Comparison of ENCODE assay signal across 20 cellular contexts in genomic region chr2:238006500-238006899, GRCh38.
"Had no signal": no experiment of that assay in that cellular context is flagged by ENCODE, and none has a peak within 500 bp of the region (broad histone marks: within the 10 kb centered on the region; RNA-seq: fewer than 3 reads in every experiment).

No MANE protein-coding gene starts in this region.

- H3K27me3 Mint-ChIP-seq: activated CD4-positive, alpha-beta memory T cell treated with anti-CD3 and anti-CD28 coated beads, Interleukin-2, amount 10 ng/mL, durations not matched to agents 7 days and 5 days; activated naive CD4-positive, alpha-beta T cell treated with anti-CD3 and anti-CD28 coated beads, Interleukin-2, amount 50 U/mL, for 24 hours; activated T-cell treated with anti-CD3 and anti-CD28 coated beads, Interleukin-2, amount 50 U/mL, for 24 hours; naive thymus-derived CD4-positive, alpha-beta T cell had no signal

- FAIRE-seq: small intestine had no signal

- H3K9me3 Mint-ChIP-seq: activated CD4-positive, alpha-beta memory T cell treated with anti-CD3 and anti-CD28 coated beads, Interleukin-2, amount 10 ng/mL, durations not matched to agents 7 days and 5 days; activated T-cell treated with anti-CD3 and anti-CD28 coated beads, Interleukin-2, amount 50 U/mL, for 24 hours had no signal

- DNase-seq: activated CD4-positive, alpha-beta memory T cell treated with anti-CD3 and anti-CD28 coated beads, Interleukin-2, amount 10 ng/mL, durations not matched to agents 7 days and 5 days; activated CD4-positive, alpha-beta T cell treated with anti-CD3 and anti-CD28 coated beads for 1 hour; activated effector memory CD4-positive, alpha-beta T cell treated with anti-CD3 and anti-CD28 coated beads, Interleukin-2, amount 50 U/mL, for 16 hours; activated T-cell treated with anti-CD3 and anti-CD28 coated beads, Interleukin-2, amount 50 U/mL, for 24 hours; amniotic stem cell; dermis blood vessel endothelial cell; effector memory CD4-positive, alpha-beta T cell; esophagus squamous epithelium; heart right ventricle; mesenchymal stem cell; naive thymus-derived CD4-positive, alpha-beta T cell; right lobe of liver; small intestine; stimulated activated CD4-positive, alpha-beta T cell treated with anti-CD3 and anti-CD28 coated beads, Interleukin-15, amount 100 ng/mL, for 24 hours; stimulated activated CD4-positive, alpha-beta T cell treated with anti-CD3 and anti-CD28 coated beads, Interleukin-2, amount 100 ng/mL, for 48 hours; T-helper 1 cell; T-helper 9 cell; upper lobe of right lung; WERI-Rb-1 had no signal

- H3K27ac Mint-ChIP-seq: activated CD4-positive, alpha-beta memory T cell treated with anti-CD3 and anti-CD28 coated beads, Interleukin-2, amount 10 ng/mL, durations not matched to agents 7 days and 5 days; activated T-cell treated with anti-CD3 and anti-CD28 coated beads, Interleukin-2, amount 50 U/mL, for 24 hours; naive thymus-derived CD4-positive, alpha-beta T cell had no signal

- H3K4me3 Mint-ChIP-seq: activated CD4-positive, alpha-beta memory T cell treated with anti-CD3 and anti-CD28 coated beads, Interleukin-2, amount 10 ng/mL, durations not matched to agents 7 days and 5 days; activated naive CD4-positive, alpha-beta T cell treated with anti-CD3 and anti-CD28 coated beads, Interleukin-2, amount 50 U/mL, for 24 hours; activated T-cell treated with anti-CD3 and anti-CD28 coated beads, Interleukin-2, amount 50 U/mL, for 24 hours had no signal

- ATAC-seq: heart right ventricle; naive thymus-derived CD4-positive, alpha-beta T cell; right lobe of liver; upper lobe of right lung had no signal
